11 cellular contexts compared by ENCODE assay signal in genomic region chr17:46832945-46833839, GRCh38. TPM values are rescaled to one million over a fixed set of nuclear protein-coding genes. Genes with fewer than 3 reads are reported as not detected.
A peak's percentile ranks its signal among the peaks of the same experiment; 100 is the strongest.
DNase-seq lines count a peak whose midpoint lies in the region; ATAC-seq and TF ChIP-seq lines count a peak whose summit lies in the region.
"Had no signal": no experiment of that assay in that cellular context is flagged by ENCODE, and none has a peak within 500 bp of the region (broad histone marks: within the 10 kb centered on the region; RNA-seq: fewer than 3 reads in every experiment).

No MANE protein-coding gene starts in this region.

- H3K27me3 Mint-ChIP-seq in activated CD4-positive, alpha-beta memory T cell treated with anti-CD3 and anti-CD28 coated beads for 36 hours = peaks cover 13% of the 10 kb centered on the region
- peaks cover 21% of the 10 kb centered on the region for H3K27me3 Mint-ChIP-seq in activated CD4-positive, alpha-beta memory T cell treated with anti-CD3 and anti-CD28 coated beads, Interleukin-2, amount 10 ng/mL, durations not matched to agents 7 days and 5 days

- H3K4me1 ChIP-seq in colonic mucosa = no peaks in the 10 kb centered on the region

- no peaks in the 10 kb centered on the region for H3K36me3 Mint-ChIP-seq in activated CD4-positive, alpha-beta memory T cell treated with anti-CD3 and anti-CD28 coated beads for 36 hours
- H3K36me3 Mint-ChIP-seq in activated CD4-positive, alpha-beta memory T cell treated with anti-CD3 and anti-CD28 coated beads, Interleukin-2, amount 10 ng/mL, durations not matched to agents 7 days and 5 days (ENCODE audit: low read depth) = no peaks in the 10 kb centered on the region

- TF ChIP-seq CTCF in colonic mucosa (IDR thresholded peaks at IDR 0.05) = no peak

- H3K4me3 Mint-ChIP-seq in activated CD4-positive, alpha-beta memory T cell treated with anti-CD3 and anti-CD28 coated beads for 36 hours = no peak overlapping the region
- H3K4me3 Mint-ChIP-seq in activated CD4-positive, alpha-beta memory T cell treated with anti-CD3 and anti-CD28 coated beads, Interleukin-2, amount 10 ng/mL, durations not matched to agents 7 days and 5 days = no peak overlapping the region

- no peaks in the 10 kb centered on the region for H3K36me3 ChIP-seq in colonic mucosa

- peaks cover 6% of the 10 kb centered on the region for H3K4me1 Mint-ChIP-seq in activated CD4-positive, alpha-beta memory T cell treated with anti-CD3 and anti-CD28 coated beads for 36 hours (ENCODE audit: low read depth)
- H3K4me1 Mint-ChIP-seq in activated CD4-positive, alpha-beta memory T cell treated with anti-CD3 and anti-CD28 coated beads, Interleukin-2, amount 10 ng/mL, durations not matched to agents 7 days and 5 days = peaks cover 2% of the 10 kb centered on the region

- no peak overlapping the region for H3K9ac ChIP-seq in colonic mucosa (ENCODE audit: low read depth in 2 of 2, low read length in 2 of 2)

- H3K27ac ChIP-seq in colonic mucosa = no peak overlapping the region

- H3K27me3 ChIP-seq in colonic mucosa = peaks cover 5% of the 10 kb centered on the region

- CTCF ChIA-PET in activated CD4-positive, alpha-beta memory T cell treated with anti-CD3 and anti-CD28 coated beads for 36 hours (lab: Charles Lee) = interaction anchor here (0.7 to 2.1 kb wide), 5 partner anchors 9 to 117 kb away, joined by 3 to 9 read pairs (median 3); no protein-coding TSS in a partner anchor
- CTCF ChIA-PET in activated CD4-positive, alpha-beta memory T cell treated with anti-CD3 and anti-CD28 coated beads, Interleukin-2, amount 10 ng/mL, durations not matched to agents 7 days and 5 days (lab: Charles Lee) = interaction anchor here (0.6 to 2.3 kb wide), 5 partner anchors 9 to 775 kb away, joined by 3 to 6 read pairs (median 3); no protein-coding TSS in a partner anchor

- POLR2A ChIA-PET in activated CD4-positive, alpha-beta memory T cell treated with anti-CD3 and anti-CD28 coated beads for 36 hours (lab: Charles Lee) = no interaction called here
- POLR2A ChIA-PET in activated CD4-positive, alpha-beta memory T cell treated with anti-CD3 and anti-CD28 coated beads, Interleukin-2, amount 10 ng/mL, durations not matched to agents 7 days and 5 days (lab: Charles Lee) = no interaction called here

- no peak overlapping the region for H3K27ac Mint-ChIP-seq in activated CD4-positive, alpha-beta memory T cell treated with anti-CD3 and anti-CD28 coated beads for 36 hours
- H3K27ac Mint-ChIP-seq in activated CD4-positive, alpha-beta memory T cell treated with anti-CD3 and anti-CD28 coated beads, Interleukin-2, amount 10 ng/mL, durations not matched to agents 7 days and 5 days = no peak overlapping the region

- no peak for ATAC-seq in GM21526 (IDR thresholded peaks at IDR 0.05; ENCODE audit: low FRiP score, unreplicated experiment)

- no peaks in the 10 kb centered on the region for H3K9me3 ChIP-seq in colonic mucosa

- peak; percentile 34 for DNase-seq in activated CD4-positive, alpha-beta memory T cell treated with anti-CD3 and anti-CD28 coated beads for 36 hours
- DNase-seq in activated CD4-positive, alpha-beta memory T cell treated with anti-CD3 and anti-CD28 coated beads, Interleukin-2, amount 10 ng/mL, durations not matched to agents 7 days and 5 days = no peak
- DNase-seq in astrocyte of the hippocampus (ENCODE audit: low read depth, low spot score) (peak; percentile 78), inferior parietal cortex (ENCODE audit: extremely low spot score) (peak; percentile 36), superior temporal gyrus (ENCODE audit: extremely low spot score) (peak; percentile 58), NCI-H446 (lab: John Stamatoyannopoulos, UW) (no peak), colonic mucosa (no peak)

- no peaks in the 10 kb centered on the region for H3K9me3 Mint-ChIP-seq in activated CD4-positive, alpha-beta memory T cell treated with anti-CD3 and anti-CD28 coated beads for 36 hours
- H3K9me3 Mint-ChIP-seq in activated CD4-positive, alpha-beta memory T cell treated with anti-CD3 and anti-CD28 coated beads, Interleukin-2, amount 10 ng/mL, durations not matched to agents 7 days and 5 days = no peaks in the 10 kb centered on the region

- intact Hi-C loops in activated CD4-positive, alpha-beta memory T cell treated with anti-CD3 and anti-CD28 coated beads for 36 hours (cut with micrococcal nuclease) = no loop called here
- intact Hi-C loops in colonic mucosa (cut with DNase I) = no loop called here

- no peak overlapping the region for H3K4me3 ChIP-seq in colonic mucosa

RNA-seq across cellular contexts. Expression of gene WNT3, which starts 14.7 kb away (rescaled TPM):
- total RNA-seq in activated CD4-positive, alpha-beta memory T cell treated with anti-CD3 and anti-CD28 coated beads for 36 hours = under 1 TPM; 0.12 to 0.19 TPM
- total RNA-seq in activated CD4-positive, alpha-beta memory T cell treated with anti-CD3 and anti-CD28 coated beads, Interleukin-2, amount 10 ng/mL, durations not matched to agents 7 days and 5 days = not detected
- 1 to 10 TPM in 1 of 2 donors, under 1 TPM in 1; 0.64 to 1.0 TPM for total RNA-seq in colonic mucosa

RNA-seq across cellular contexts. Expression of gene WNT9B, which starts 18.2 kb away (rescaled TPM):
- not detected for total RNA-seq in activated CD4-positive, alpha-beta memory T cell treated with anti-CD3 and anti-CD28 coated beads for 36 hours
- total RNA-seq in activated CD4-positive, alpha-beta memory T cell treated with anti-CD3 and anti-CD28 coated beads, Interleukin-2, amount 10 ng/mL, durations not matched to agents 7 days and 5 days = not detected
- not detected for total RNA-seq in colonic mucosa
- total RNA-seq: fibroblast of villous mesenchyme, NCI-H460, skeletal muscle tissue had no signal

Comparison
In these comparisons a context has a peak if more than half of its experiments do, and no peak if none do; other contexts are left out.
1. DNase-seq: peak in activated CD4-positive, alpha-beta memory T cell treated with anti-CD3 and anti-CD28 coated beads for 36 hours (single experiment), astrocyte of the hippocampus (single experiment), inferior parietal cortex (single experiment) and superior temporal gyrus (single experiment); none in activated CD4-positive, alpha-beta memory T cell treated with anti-CD3 and anti-CD28 coated beads, Interleukin-2, amount 10 ng/mL, durations not matched to agents 7 days and 5 days (single experiment), NCI-H446 (0 of 2) and colonic mucosa (single experiment).